ENCODE assay signal across 10 cellular contexts in genomic region chr1:219885680-219886079, GRCh38. TPM values are rescaled to one million over a fixed set of nuclear protein-coding genes. Genes with fewer than 3 reads are reported as not detected.
"Had no signal": no experiment of that assay in that cellular context is flagged by ENCODE, and none has a peak within 500 bp of the region (broad histone marks: within the 10 kb centered on the region; RNA-seq: fewer than 3 reads in every experiment).

No MANE protein-coding gene starts in this region.

- H3K4me1 Mint-ChIP-seq: IgD-negative memory B cell had no signal

- H3K4me2 ChIP-seq: KMS-11 had no signal

- H3K9ac ChIP-seq: KMS-11 had no signal

- H3K27ac ChIP-seq: HL-60, KMS-11 had no signal

- H3K4me3 Mint-ChIP-seq: IgD-negative memory B cell had no signal

- FAIRE-seq: HepG2, HTR-8/SVneo had no signal

- DNase-seq: IMR-90, KBM-7, KG1 had no signal

- H3K27ac Mint-ChIP-seq: IgD-negative memory B cell had no signal

- ATAC-seq: HepG2 had no signal

RNA-seq across cellular contexts. Expression of gene SLC30A10, which starts 42.7 kb away (rescaled TPM):
- total RNA-seq: HT-29, HT1080, IMR-90 had no signal
- polyA plus RNA-seq: IgD-negative memory B cell, IMR-90 had no signal
